26 cellular contexts compared by ENCODE assay signal in the genomic region with DNA sequence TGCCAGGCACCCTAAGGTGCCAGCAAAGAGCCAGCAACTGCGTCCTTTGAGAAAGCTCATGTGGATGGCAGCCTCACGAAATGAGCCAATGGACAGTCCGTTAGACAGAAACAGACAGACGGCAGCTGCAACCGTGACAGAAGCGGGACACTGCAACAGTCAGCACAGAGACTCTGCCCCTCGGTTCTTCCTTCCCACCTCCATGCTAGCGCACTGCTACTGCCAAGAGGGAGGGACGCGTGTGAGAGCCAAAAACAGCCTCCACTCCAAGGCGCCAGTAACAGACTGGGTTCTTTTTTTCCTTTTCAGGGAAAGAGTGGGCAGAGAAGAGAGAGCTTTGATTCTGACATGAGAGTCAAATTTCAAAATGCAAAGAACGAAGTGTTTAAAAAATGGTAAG.
DNase-seq lines count a peak whose midpoint lies in the region; ATAC-seq and TF ChIP-seq lines count a peak whose summit lies in the region.
"Had no signal": no experiment of that assay in that cellular context is flagged by ENCODE, and none has a peak within 500 bp of the region (broad histone marks: within the 10 kb centered on the region; RNA-seq: fewer than 3 reads in every experiment).

No MANE protein-coding gene starts in this region.

- H3K27ac Mint-ChIP-seq in Caco-2 (ENCODE audit: unreplicated experiment) (peak overlapping the region; percentile 89), brain (peak overlapping the region in 3 of 5 experiments; percentile 13 to 66 (median 44))
- H3K27ac Mint-ChIP-seq: activated CD8-positive, alpha-beta T cell treated with anti-CD3 and anti-CD28 coated beads for 36 hours; activated naive CD8-positive, alpha-beta T cell treated with anti-CD3 and anti-CD28 coated beads for 36 hours; T-helper 17 cell had no signal

- no peaks in the 10 kb centered on the region for H3K9me3 ChIP-seq in Caco-2
- no peaks in the 10 kb centered on the region for H3K9me3 ChIP-seq in hepatocyte (ENCODE audit: low read depth)
- H3K9me3 ChIP-seq: neutrophil, prostate gland, SK-N-SH, stomach had no signal

- POLR2A ChIA-PET in Caco-2 (lab: Charles Lee) = no interaction called here

- H3K9me3 Mint-ChIP-seq in Caco-2 (ENCODE audit: unreplicated experiment) (no peaks in the 10 kb centered on the region), brain (peaks cover 0 to 5% (median 0%) of the 10 kb centered on the region in 5 experiments)
- H3K9me3 Mint-ChIP-seq: activated naive CD8-positive, alpha-beta T cell treated with anti-CD3 and anti-CD28 coated beads for 36 hours; central memory CD8-positive, alpha-beta T cell had no signal

- H3K4me3 Mint-ChIP-seq in Caco-2 (ENCODE audit: unreplicated experiment) (no peak overlapping the region), brain (no peak overlapping the region)
- H3K4me3 Mint-ChIP-seq: activated CD8-positive, alpha-beta T cell treated with anti-CD3 and anti-CD28 coated beads for 36 hours; activated naive CD8-positive, alpha-beta T cell treated with anti-CD3 and anti-CD28 coated beads for 36 hours; central memory CD8-positive, alpha-beta T cell; T-helper 17 cell had no signal

- peaks cover 22% of the 10 kb centered on the region for H3K79me2 ChIP-seq in hepatocyte

- CTCF ChIA-PET in Caco-2 (lab: Charles Lee) = no interaction called here

- H3K27me3 Mint-ChIP-seq in Caco-2 (ENCODE audit: insufficient read depth, unreplicated experiment) = no peaks in the 10 kb centered on the region
- peaks cover 3% of the 10 kb centered on the region for H3K27me3 Mint-ChIP-seq in brain
- H3K27me3 Mint-ChIP-seq: activated CD8-positive, alpha-beta T cell treated with anti-CD3 and anti-CD28 coated beads for 36 hours; activated naive CD8-positive, alpha-beta T cell treated with anti-CD3 and anti-CD28 coated beads for 36 hours; central memory CD8-positive, alpha-beta T cell; T-helper 17 cell had no signal

- H3K4me2 ChIP-seq in hepatocyte = no peak overlapping the region
- H3K4me2 ChIP-seq: SK-N-SH had no signal

- no peaks in the 10 kb centered on the region for H3K9me2 ChIP-seq in hepatocyte (replicated peaks; ENCODE audit: insufficient read depth)
- H3K9me2 ChIP-seq: SK-N-SH had no signal

- H3K4me3 ChIP-seq in Caco-2 (ENCODE audit: low read depth, low read length) (no peak overlapping the region), hepatocyte (no peak overlapping the region)
- H3K4me3 ChIP-seq: K562, prostate gland, skin epidermis, stomach had no signal

- H3K4me1 Mint-ChIP-seq in Caco-2 (ENCODE audit: low read depth, unreplicated experiment) (peaks cover 24% of the 10 kb centered on the region), brain (peaks cover 21% of the 10 kb centered on the region)
- H3K4me1 Mint-ChIP-seq: activated naive CD8-positive, alpha-beta T cell treated with anti-CD3 and anti-CD28 coated beads for 36 hours had no signal

- no peak overlapping the region for H2AFZ ChIP-seq in hepatocyte

- no TSS peak for BruUV-seq in Caco-2 (replicated peaks; lab: Mats Ljungman, UMichigan)

- ATAC-seq in HG03025 (IDR thresholded peaks at IDR 0.05; ENCODE audit: low FRiP score, unreplicated experiment) = no peak
- ATAC-seq in GM21390 (IDR thresholded peaks at IDR 0.05; ENCODE audit: unreplicated experiment) = no peak
- ATAC-seq: activated CD8-positive, alpha-beta T cell treated with anti-CD3 and anti-CD28 coated beads for 36 hours; K562; T-helper 17 cell had no signal

- TF ChIP-seq CTCF in Caco-2 (IDR thresholded peaks at IDR 0.05; ENCODE audit: insufficient read depth in 1 of 2, low read depth in 1 of 2, low read length in 1 of 2, severe bottlenecking in 1 of 2, unreplicated experiment in 1 of 2) (no peak), brain (conservative IDR thresholded peaks at IDR 0.05) (no peak), hepatocyte (IDR thresholded peaks at IDR 0.05; ENCODE audit: poor library complexity) (no peak)

- H4K20me1 ChIP-seq in hepatocyte (ENCODE audit: insufficient read depth, poor library complexity, severe bottlenecking) = no peaks in the 10 kb centered on the region

- H3K36me3 Mint-ChIP-seq in Caco-2 (ENCODE audit: insufficient read depth, unreplicated experiment) (no peaks in the 10 kb centered on the region), brain (peaks cover 13% of the 10 kb centered on the region)
- H3K36me3 Mint-ChIP-seq: activated naive CD8-positive, alpha-beta T cell treated with anti-CD3 and anti-CD28 coated beads for 36 hours had no signal

- peak overlapping the region; percentile 88 for H3K27ac ChIP-seq in hepatocyte
- H3K27ac ChIP-seq: neutrophil, skin epidermis, stomach had no signal

- 94% methylated on average over 12 of the region's 12 CpGs for WGBS in hepatocyte (ENCODE audit: low lambda C conversion rate, missing lambda C conversion rate)

- H3K4me1 ChIP-seq in Caco-2 (peaks cover 26% of the 10 kb centered on the region), hepatocyte (ENCODE audit: insufficient read depth) (peaks cover 21% of the 10 kb centered on the region)
- H3K4me1 ChIP-seq: prostate gland had no signal

- H3K27me3 ChIP-seq in Caco-2 (replicated peaks; ENCODE audit: control insufficient read depth, insufficient read depth, low read length) = no peaks in the 10 kb centered on the region
- H3K27me3 ChIP-seq in hepatocyte = no peaks in the 10 kb centered on the region
- H3K27me3 ChIP-seq: neutrophil, stomach had no signal

- H3K36me3 ChIP-seq in Caco-2 (ENCODE audit: control insufficient read depth, insufficient read depth, low read length) = no peaks in the 10 kb centered on the region
- no peaks in the 10 kb centered on the region for H3K36me3 ChIP-seq in hepatocyte (replicated peaks; ENCODE audit: insufficient read depth, low read depth)
- H3K36me3 ChIP-seq: neutrophil, prostate gland, stomach had no signal

- no peak for DNase-seq in Caco-2
- no peak for DNase-seq in hepatocyte (ENCODE audit: low spot score)
- peak; percentile 55 for DNase-seq in putamen (ENCODE audit: low spot score)
- no peak for DNase-seq in NCI-H2227 (lab: John Stamatoyannopoulos, UW; ENCODE audit: unreplicated experiment)
- DNase-seq in MV-4-11 (lab: John Stamatoyannopoulos, UW) = no peak
- DNase-seq: activated CD8-positive, alpha-beta T cell treated with anti-CD3 and anti-CD28 coated beads for 36 hours; activated effector memory CD4-positive, alpha-beta T cell treated with Interleukin-2 at 50 U/mL for 16 hours; activated naive CD8-positive, alpha-beta T cell treated with anti-CD3 and anti-CD28 coated beads for 36 hours; DMS153; H7; MM.1S; NCI-H1417; NCI-H2081 treated with DMSO at 0.1 percent for 48 hours; OCI-M1; SK-N-SH; stimulated activated CD4-positive, alpha-beta T cell treated with anti-CD3 and anti-CD28 coated beads, Interleukin-1b, Interleukin-23, amount 100 ng/mL, for 48 hours; stomach; T-helper 17 cell had no signal

- intact Hi-C loops in Caco-2 (cut with micrococcal nuclease; ENCODE audit: unreplicated experiment) = no loop called here
